Comparison of ENCODE assay signal across 1 cellular context in genomic region chr22:38788016-38788415, GRCh38.
TF ChIP-seq lines count a peak whose summit lies in the region.

No MANE protein-coding gene starts in this region.

TF ChIP-seq in WTC11, 78 proteins besides CTCF, POLR2A, EP300 and RAD21 (continued from another document):
- TF ChIP-seq, protein P1, sequence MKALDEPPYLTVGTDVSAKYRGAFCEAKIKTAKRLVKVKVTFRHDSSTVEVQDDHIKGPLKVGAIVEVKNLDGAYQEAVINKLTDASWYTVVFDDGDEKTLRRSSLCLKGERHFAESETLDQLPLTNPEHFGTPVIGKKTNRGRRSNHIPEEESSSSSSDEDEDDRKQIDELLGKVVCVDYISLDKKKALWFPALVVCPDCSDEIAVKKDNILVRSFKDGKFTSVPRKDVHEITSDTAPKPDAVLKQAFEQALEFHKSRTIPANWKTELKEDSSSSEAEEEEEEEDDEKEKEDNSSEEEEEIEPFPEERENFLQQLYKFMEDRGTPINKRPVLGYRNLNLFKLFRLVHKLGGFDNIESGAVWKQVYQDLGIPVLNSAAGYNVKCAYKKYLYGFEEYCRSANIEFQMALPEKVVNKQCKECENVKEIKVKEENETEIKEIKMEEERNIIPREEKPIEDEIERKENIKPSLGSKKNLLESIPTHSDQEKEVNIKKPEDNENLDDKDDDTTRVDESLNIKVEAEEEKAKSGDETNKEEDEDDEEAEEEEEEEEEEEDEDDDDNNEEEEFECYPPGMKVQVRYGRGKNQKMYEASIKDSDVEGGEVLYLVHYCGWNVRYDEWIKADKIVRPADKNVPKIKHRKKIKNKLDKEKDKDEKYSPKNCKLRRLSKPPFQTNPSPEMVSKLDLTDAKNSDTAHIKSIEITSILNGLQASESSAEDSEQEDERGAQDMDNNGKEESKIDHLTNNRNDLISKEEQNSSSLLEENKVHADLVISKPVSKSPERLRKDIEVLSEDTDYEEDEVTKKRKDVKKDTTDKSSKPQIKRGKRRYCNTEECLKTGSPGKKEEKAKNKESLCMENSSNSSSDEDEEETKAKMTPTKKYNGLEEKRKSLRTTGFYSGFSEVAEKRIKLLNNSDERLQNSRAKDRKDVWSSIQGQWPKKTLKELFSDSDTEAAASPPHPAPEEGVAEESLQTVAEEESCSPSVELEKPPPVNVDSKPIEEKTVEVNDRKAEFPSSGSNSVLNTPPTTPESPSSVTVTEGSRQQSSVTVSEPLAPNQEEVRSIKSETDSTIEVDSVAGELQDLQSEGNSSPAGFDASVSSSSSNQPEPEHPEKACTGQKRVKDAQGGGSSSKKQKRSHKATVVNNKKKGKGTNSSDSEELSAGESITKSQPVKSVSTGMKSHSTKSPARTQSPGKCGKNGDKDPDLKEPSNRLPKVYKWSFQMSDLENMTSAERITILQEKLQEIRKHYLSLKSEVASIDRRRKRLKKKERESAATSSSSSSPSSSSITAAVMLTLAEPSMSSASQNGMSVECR (CRISPR knock-in tag; IDR thresholded peaks at IDR 0.05; ENCODE audit: borderline replicate concordance) = no peak
- TF ChIP-seq, protein P2, sequence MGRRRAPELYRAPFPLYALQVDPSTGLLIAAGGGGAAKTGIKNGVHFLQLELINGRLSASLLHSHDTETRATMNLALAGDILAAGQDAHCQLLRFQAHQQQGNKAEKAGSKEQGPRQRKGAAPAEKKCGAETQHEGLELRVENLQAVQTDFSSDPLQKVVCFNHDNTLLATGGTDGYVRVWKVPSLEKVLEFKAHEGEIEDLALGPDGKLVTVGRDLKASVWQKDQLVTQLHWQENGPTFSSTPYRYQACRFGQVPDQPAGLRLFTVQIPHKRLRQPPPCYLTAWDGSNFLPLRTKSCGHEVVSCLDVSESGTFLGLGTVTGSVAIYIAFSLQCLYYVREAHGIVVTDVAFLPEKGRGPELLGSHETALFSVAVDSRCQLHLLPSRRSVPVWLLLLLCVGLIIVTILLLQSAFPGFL (CRISPR knock-in tag; IDR thresholded peaks at IDR 0.05; ENCODE audit: borderline replicate concordance) = no peak
- TF ChIP-seq CREM (CRISPR knock-in tag; IDR thresholded peaks at IDR 0.05) = no peak
- TF ChIP-seq GTF2I (CRISPR knock-in tag; conservative IDR thresholded peaks at IDR 0.05) = no peak
- TF ChIP-seq EMX1 (CRISPR knock-in tag; IDR thresholded peaks at IDR 0.05) = no peak
- TF ChIP-seq TP53 (CRISPR knock-in tag; IDR thresholded peaks at IDR 0.05) = no peak
- no peak for TF ChIP-seq SP1 (CRISPR knock-in tag; conservative IDR thresholded peaks at IDR 0.05)
- TF ChIP-seq RELA (CRISPR knock-in tag; IDR thresholded peaks at IDR 0.05; ENCODE audit: borderline replicate concordance) = no peak
- TF ChIP-seq, protein P3, sequence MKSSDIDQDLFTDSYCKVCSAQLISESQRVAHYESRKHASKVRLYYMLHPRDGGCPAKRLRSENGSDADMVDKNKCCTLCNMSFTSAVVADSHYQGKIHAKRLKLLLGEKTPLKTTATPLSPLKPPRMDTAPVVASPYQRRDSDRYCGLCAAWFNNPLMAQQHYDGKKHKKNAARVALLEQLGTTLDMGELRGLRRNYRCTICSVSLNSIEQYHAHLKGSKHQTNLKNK (CRISPR knock-in tag; IDR thresholded peaks at IDR 0.05) = no peak
- TF ChIP-seq GABPB1 (CRISPR knock-in tag; IDR thresholded peaks at IDR 0.05) = no peak
- TF ChIP-seq TCF7 (CRISPR knock-in tag; IDR thresholded peaks at IDR 0.05; ENCODE audit: low read depth) = no peak
TF ChIP-seq in WTC11: peak in this region for 0.
